Comparison of ENCODE assay signal across 9 cellular contexts in genomic region chr10:3886191-3886590, GRCh38.
DNase-seq lines count a peak whose midpoint lies in the region; ATAC-seq and TF ChIP-seq lines count a peak whose summit lies in the region.
"Had no signal": no experiment of that assay in that cellular context is flagged by ENCODE, and none has a peak within 500 bp of the region (broad histone marks: within the 10 kb centered on the region; RNA-seq: fewer than 3 reads in every experiment).

No MANE protein-coding gene starts in this region.

- ATAC-seq in gastroesophageal sphincter, result peak; percentile 42
- peak; percentile 31 for ATAC-seq in omental fat pad (ENCODE audit: low FRiP score)
- no peak for ATAC-seq in HG02610 (IDR thresholded peaks at IDR 0.05; ENCODE audit: unreplicated experiment)
- ATAC-seq in HG02798 (IDR thresholded peaks at IDR 0.05; ENCODE audit: poor library complexity, unreplicated experiment), result no peak

- no peaks in the 10 kb centered on the region for H3K9me3 ChIP-seq in SJSA1 (replicated peaks)
- no peaks in the 10 kb centered on the region for H3K9me3 ChIP-seq in gastroesophageal sphincter

- H3K4me1 ChIP-seq in SJSA1 (replicated peaks) (peaks cover 44% of the 10 kb centered on the region), gastroesophageal sphincter (peaks cover 9 to 41% (median 10%) of the 10 kb centered on the region in 3 donors)

- intact Hi-C loops in posterior cingulate gyrus (cut with DNase I), result no loop called here

- in situ Hi-C loops in ACHN (cut with HindIII; ENCODE audit: low pct_ligation_motif_present, low pct_unique_long_range_greater_than_20kb, low sequenced_read_pairs), result no loop called here

- DNase-seq in ACHN (peak; percentile 81), SJSA1 (ENCODE audit: low read depth in 1 of 2, low spot score in 2 of 2) (no peak), omental fat pad (ENCODE audit: low spot score) (no peak), GOT3 (lab: John Stamatoyannopoulos, UW) (no peak), posterior cingulate gyrus (no peak)
- DNase-seq: activated effector memory CD4-positive, alpha-beta T cell treated with Interleukin-2 at 50 U/mL for 16 hours had no signal

- 0 to 43% methylated on average over 2 to 14 of the region's 14 CpGs for WGBS in gastroesophageal sphincter (ENCODE audit: low coverage in 1 of 2), 2 donors

- no peak for TF ChIP-seq EP300 in gastroesophageal sphincter (IDR thresholded peaks at IDR 0.05)

- no peak for TF ChIP-seq CTCF in gastroesophageal sphincter (IDR thresholded peaks at IDR 0.05)
- no peak for TF ChIP-seq CTCF in omental fat pad (IDR thresholded peaks at IDR 0.05)

- H3K27ac ChIP-seq in SJSA1 (peak overlapping the region; percentile 90), gastroesophageal sphincter (peak overlapping the region; percentile 85 to 99 (median 89))

- TF ChIP-seq POLR2A in gastroesophageal sphincter (IDR thresholded peaks at IDR 0.05), result no peak

- H3K27me3 ChIP-seq in SJSA1 (replicated peaks) (no peaks in the 10 kb centered on the region), gastroesophageal sphincter (no peaks in the 10 kb centered on the region)

- H3K36me3 ChIP-seq in SJSA1 (no peaks in the 10 kb centered on the region), gastroesophageal sphincter (no peaks in the 10 kb centered on the region)

- no peak overlapping the region for H3K4me3 ChIP-seq in SJSA1
- peak overlapping the region in 1 of 2 donors; percentile 24 for H3K4me3 ChIP-seq in gastroesophageal sphincter

Comparison
In these comparisons a context has a peak if more than half of its experiments do, and no peak if none do; other contexts are left out.
1. ATAC-seq: peak in gastroesophageal sphincter (single experiment) and omental fat pad (single experiment); none in HG02610 (single experiment) and HG02798 (single experiment).